ENCODE assay signal across 19 cellular contexts in genomic region chr6:77341058-77341986, GRCh38.
DNase-seq lines count a peak whose midpoint lies in the region; ATAC-seq, FAIRE-seq and TF ChIP-seq lines count a peak whose summit lies in the region.
"Had no signal": no experiment of that assay in that cellular context is flagged by ENCODE, and none has a peak within 500 bp of the region (broad histone marks: within the 10 kb centered on the region; RNA-seq: fewer than 3 reads in every experiment).

No MANE protein-coding gene starts in this region.

- peak; percentile 14 for DNase-seq in SK-MEL-5 (ENCODE audit: low read depth, low spot score)
- peak; percentile 81 for DNase-seq in endothelial cell of umbilical vein (ENCODE audit: low read depth, low spot score)
- DNase-seq in right cardiac atrium = peak in 2 of 3 donors; percentile 45 to 51
- no peak for DNase-seq in upper lobe of right lung
- no peak for DNase-seq in hippocampal formation (lab: John Stamatoyannopoulos, UW)
- DNase-seq in LoVo (ENCODE audit: low spot score) = no peak
- DNase-seq in GM10266 (ENCODE audit: extremely low spot score) = no peak
- DNase-seq: activated CD4-positive, alpha-beta memory T cell treated with anti-CD3 and anti-CD28 coated beads for 36 hours; activated T-cell treated with anti-CD3 and anti-CD28 coated beads, Interleukin-2, amount 50 U/mL, for 24 hours; GDM1; GOT3; naive thymus-derived CD4-positive, alpha-beta T cell; NCI-H1092; NCI-H2081; NCI-H526; ovary; stimulated activated CD4-positive, alpha-beta T cell treated with anti-CD3 and anti-CD28 coated beads, Interleukin-4, amount 100 ng/mL, for 24 hours had no signal

- TF ChIP-seq CTCF in endothelial cell of umbilical vein (IDR thresholded peaks at IDR 0.05; ENCODE audit: extremely low read depth in 1 of 2, insufficient read depth in 1 of 2, low read depth in 1 of 2, low read length in 2 of 2) (no peak), upper lobe of right lung (IDR thresholded peaks at IDR 0.05) (no peak), GM10266 (IDR thresholded peaks at IDR 0.05; ENCODE audit: control insufficient read depth, insufficient read depth, low read depth, missing control alignments) (no peak)

- H3K9me1 ChIP-seq in endothelial cell of umbilical vein (replicated peaks; ENCODE audit: control insufficient read depth, extremely low read depth, insufficient read depth, low read length) = no peaks in the 10 kb centered on the region

- ATAC-seq in right cardiac atrium (peak; percentile 82 to 92), upper lobe of right lung (peak; percentile 73)
- ATAC-seq: K562; naive thymus-derived CD4-positive, alpha-beta T cell had no signal

- H2AFZ ChIP-seq in endothelial cell of umbilical vein (ENCODE audit: low read depth, low read length) = peak overlapping the region; percentile 34

- in situ Hi-C loops in SK-MEL-5 (cut with HindIII; ENCODE audit: low pct_unique_long_range_greater_than_20kb, low sequenced_read_pairs) = no loop called here

- BruUV-seq in endothelial cell of umbilical vein (replicated peaks; lab: Mats Ljungman, UMichigan) = no TSS peak

- no peak overlapping the region for H3K4me3 ChIP-seq in endothelial cell of umbilical vein (replicated peaks in 1 of 3; ENCODE audit: insufficient read depth in 1 of 3, low read depth in 1 of 3, low read length in 3 of 3)
- H3K4me3 ChIP-seq in right cardiac atrium (ENCODE audit: low read length) = no peak overlapping the region
- no peak overlapping the region for H3K4me3 ChIP-seq in upper lobe of right lung
- H3K4me3 ChIP-seq: K562, ovary, thoracic aorta had no signal

- H3K9me3 ChIP-seq in endothelial cell of umbilical vein (replicated peaks; ENCODE audit: control insufficient read depth, insufficient read depth, low read length) (no peaks in the 10 kb centered on the region), right cardiac atrium (ENCODE audit: control insufficient read depth, low read length) (no peaks in the 10 kb centered on the region), upper lobe of right lung (no peaks in the 10 kb centered on the region)
- H3K9me3 ChIP-seq: ovary, thoracic aorta had no signal

- no peak overlapping the region for H3K9ac ChIP-seq in endothelial cell of umbilical vein (replicated peaks; ENCODE audit: extremely low read depth, insufficient read depth, low read length)

- POLR2A ChIA-PET in endothelial cell of umbilical vein (lab: Charles Lee) = interaction anchor here (0.7 kb wide), 1 partner anchor 48 kb away, joined by 3 read pairs; no protein-coding TSS in a partner anchor

- peaks cover 8% of the 10 kb centered on the region for H3K4me1 ChIP-seq in endothelial cell of umbilical vein (ENCODE audit: control insufficient read depth, extremely low read depth, insufficient read depth, low read length)
- peaks cover 3% of the 10 kb centered on the region for H3K4me1 ChIP-seq in right cardiac atrium (ENCODE audit: control insufficient read depth, insufficient read depth, low read length)
- no peaks in the 10 kb centered on the region for H3K4me1 ChIP-seq in upper lobe of right lung

- H3K27ac ChIP-seq in endothelial cell of umbilical vein (ENCODE audit: insufficient read depth, low read depth, low read length) (no peak overlapping the region), right cardiac atrium (ENCODE audit: low read length) (peak overlapping the region; percentile 78), upper lobe of right lung (no peak overlapping the region)
- H3K27ac ChIP-seq: ovary, thoracic aorta had no signal

- H3K36me3 ChIP-seq in endothelial cell of umbilical vein (ENCODE audit: control insufficient read depth in 2 of 2, extremely low read depth in 1 of 2, insufficient read depth in 2 of 2, low read length in 2 of 2) (peaks cover 0 to 2% of the 10 kb centered on the region in 2 experiments), upper lobe of right lung (no peaks in the 10 kb centered on the region)
- H3K36me3 ChIP-seq: ovary, thoracic aorta had no signal

- no peaks in the 10 kb centered on the region for H4K20me1 ChIP-seq in endothelial cell of umbilical vein (replicated peaks; ENCODE audit: control insufficient read depth, extremely low read depth, insufficient read depth, low read length)

- dilution Hi-C loops in endothelial cell of umbilical vein (cut with MboI; ENCODE audit: extremely low pct_ligation_motif_present, low sequenced_read_pairs) = no loop called here

- WGBS in right cardiac atrium = 45% methylated on average over 4 of the region's 4 CpGs

- TF ChIP-seq POLR2A in endothelial cell of umbilical vein (IDR thresholded peaks at IDR 0.05; ENCODE audit: low read depth, low read length) = no peak

- CTCF ChIA-PET in endothelial cell of umbilical vein (lab: Charles Lee) = interaction anchor here (0.5 to 1.2 kb wide), 4 partner anchors 11 to 1406 kb away, joined by 3 read pairs; no protein-coding TSS in a partner anchor

- H3K79me2 ChIP-seq in endothelial cell of umbilical vein (ENCODE audit: control insufficient read depth, insufficient read depth, low read length) = no peaks in the 10 kb centered on the region

- no peaks in the 10 kb centered on the region for H3K27me3 ChIP-seq in endothelial cell of umbilical vein (ENCODE audit: control insufficient read depth in 2 of 2, insufficient read depth in 2 of 2, low read length in 2 of 2)
- no peaks in the 10 kb centered on the region for H3K27me3 ChIP-seq in right cardiac atrium (ENCODE audit: control insufficient read depth, insufficient read depth)
- H3K27me3 ChIP-seq in upper lobe of right lung = no peaks in the 10 kb centered on the region
- H3K27me3 ChIP-seq: ovary had no signal

- intact Hi-C loops in endothelial cell of umbilical vein (cut with micrococcal nuclease) (no loop called here), right cardiac atrium (cut with DNase I) (no loop called here), upper lobe of right lung (cut with DNase I) (no loop called here)

- no peak overlapping the region for H3K4me2 ChIP-seq in endothelial cell of umbilical vein (ENCODE audit: insufficient read depth, low read length)

- peak; percentile 46 for FAIRE-seq in endothelial cell of umbilical vein (lab: Jason Lieb, UNC)
- FAIRE-seq: K562 had no signal

TF ChIP-seq in endothelial cell of umbilical vein, 7 proteins besides CTCF, POLR2A, EP300 and RAD21:
- TF ChIP-seq GATA2 (IDR thresholded peaks at IDR 0.05; ENCODE audit: insufficient read depth, insufficient read length, low read depth, low read length) (peak; percentile 36), JUN (IDR thresholded peaks at IDR 0.05; ENCODE audit: borderline replicate concordance, insufficient read depth, insufficient read length, low read depth) (no peak)

Comparison
In these comparisons a context has a peak if more than half of its experiments do, and no peak if none do; other contexts are left out.
1. DNase-seq: peak in SK-MEL-5 (single experiment), endothelial cell of umbilical vein (single experiment) and right cardiac atrium (2 of 3); none in upper lobe of right lung (single experiment), hippocampal formation (0 of 2), LoVo (single experiment) and GM10266 (single experiment).